Comparison of ENCODE assay signal across 13 cellular contexts in genomic region chr18:3059272-3059671, GRCh38. TPM values are rescaled to one million over a fixed set of nuclear protein-coding genes. Genes with fewer than 3 reads are reported as not detected.
A peak's percentile ranks its signal among the peaks of the same experiment; 100 is the strongest.
DNase-seq lines count a peak whose midpoint lies in the region; ATAC-seq, FAIRE-seq and TF ChIP-seq lines count a peak whose summit lies in the region.
"Had no signal": no experiment of that assay in that cellular context is flagged by ENCODE, and none has a peak within 500 bp of the region (broad histone marks: within the 10 kb centered on the region; RNA-seq: fewer than 3 reads in every experiment).

No MANE protein-coding gene starts in this region.

- no peaks in the 10 kb centered on the region for H3K27me3 ChIP-seq in liver (ENCODE audit: control insufficient read depth in 4 of 4, insufficient read depth in 4 of 4, low read length in 3 of 4)
- H3K27me3 ChIP-seq in thymus (ENCODE audit: control insufficient read depth, insufficient read depth), result no peaks in the 10 kb centered on the region
- H3K27me3 ChIP-seq in heart left ventricle, result no peaks in the 10 kb centered on the region
- H3K27me3 ChIP-seq: testis had no signal

- no peak for TF ChIP-seq RAD21 in liver (IDR thresholded peaks at IDR 0.05)

- H3K27ac ChIP-seq in liver (ENCODE audit: low read depth in 1 of 2, low read length in 2 of 2) (no peak overlapping the region), thymus (ENCODE audit: low read depth) (peak overlapping the region; percentile 77), heart left ventricle (peak overlapping the region in 5 of 12 donors; percentile 31 to 84 (median 53))

- intact Hi-C loops in heart left ventricle (cut with DNase I), result loop anchor here in 1 of 10 donors (5.0 kb wide), 1 partner anchor 42 kb away; no protein-coding TSS in a partner anchor

- no peak for FAIRE-seq in D721Med (lab: Jason Lieb, UNC)

- CTCF ChIA-PET in activated CD8-positive, alpha-beta T cell treated with anti-CD3 and anti-CD28 coated beads, Interleukin-2, amount 10 ng/mL, durations not matched to agents 7 days and 5 days (lab: Charles Lee), result interaction anchor here (1.0 to 9.7 kb wide), 7 partner anchors 9 to 77 kb away, joined by 3 to 311 read pairs (median 60); no protein-coding TSS in a partner anchor

- no peak overlapping the region for H3K4me3 Mint-ChIP-seq in activated CD8-positive, alpha-beta T cell treated with anti-CD3 and anti-CD28 coated beads, Interleukin-2, amount 10 ng/mL, durations not matched to agents 7 days and 5 days

- no peak overlapping the region for H3K4me3 ChIP-seq in liver (ENCODE audit: low read depth in 1 of 3, low read length in 3 of 3)
- no peak overlapping the region for H3K4me3 ChIP-seq in thymus (ENCODE audit: low read length)
- H3K4me3 ChIP-seq in heart left ventricle, result no peak overlapping the region
- H3K4me3 ChIP-seq: smooth muscle cell, testis had no signal

- H3K27ac Mint-ChIP-seq in activated CD8-positive, alpha-beta T cell treated with anti-CD3 and anti-CD28 coated beads, Interleukin-2, amount 10 ng/mL, durations not matched to agents 7 days and 5 days, result peak overlapping the region; percentile 78

- H3K4me1 ChIP-seq in liver (ENCODE audit: control insufficient read depth in 4 of 4, insufficient read depth in 4 of 4, low read length in 3 of 4) (peaks cover 4 to 10% (median 9%) of the 10 kb centered on the region in 4 donors), thymus (ENCODE audit: control insufficient read depth, insufficient read depth, low read length) (peaks cover 4% of the 10 kb centered on the region), heart left ventricle (peaks cover 0 to 34% (median 13%) of the 10 kb centered on the region in 12 donors)

- WGBS in liver, result 66% methylated on average over 3 of the region's 3 CpGs
- WGBS in thymus, result 34% methylated on average over 3 of the region's 3 CpGs
- WGBS in heart left ventricle, 4 donors, result 53 to 64% (median 57%) methylated on average over 3 of the region's 3 CpGs

- H3K36me3 ChIP-seq in liver (ENCODE audit: control insufficient read depth in 4 of 4, insufficient read depth in 3 of 4, low read depth in 1 of 4, low read length in 3 of 4) (no peaks in the 10 kb centered on the region), thymus (ENCODE audit: control insufficient read depth, insufficient read depth) (no peaks in the 10 kb centered on the region), heart left ventricle (no peaks in the 10 kb centered on the region)

- H3K9me3 ChIP-seq in liver (ENCODE audit: control insufficient read depth in 4 of 4, low read length in 3 of 4) (no peaks in the 10 kb centered on the region), thymus (ENCODE audit: control insufficient read depth) (no peaks in the 10 kb centered on the region), heart left ventricle (no peaks in the 10 kb centered on the region)
- H3K9me3 ChIP-seq: testis had no signal

- peaks cover 64% of the 10 kb centered on the region for H3K4me1 Mint-ChIP-seq in activated CD8-positive, alpha-beta T cell treated with anti-CD3 and anti-CD28 coated beads, Interleukin-2, amount 10 ng/mL, durations not matched to agents 7 days and 5 days (ENCODE audit: low read depth)

- H3K27me3 Mint-ChIP-seq in activated CD8-positive, alpha-beta T cell treated with anti-CD3 and anti-CD28 coated beads, Interleukin-2, amount 10 ng/mL, durations not matched to agents 7 days and 5 days (ENCODE audit: low read depth), result no peaks in the 10 kb centered on the region

- peak; percentile 7 for DNase-seq in activated CD8-positive, alpha-beta memory T cell treated with anti-CD3 and anti-CD28 coated beads, Interleukin-2, amount 50 U/mL, for 48 hours
- no peak for DNase-seq in activated CD8-positive, alpha-beta memory T cell treated with anti-CD3 and anti-CD28 coated beads, Interleukin-2, amount 50 U/mL, for 4 hours
- no peak for DNase-seq in activated CD8-positive, alpha-beta T cell treated with anti-CD3 and anti-CD28 coated beads, Interleukin-2, amount 10 ng/mL, durations not matched to agents 7 days and 5 days
- DNase-seq in D721Med (ENCODE audit: insufficient read length, low spot score) (no peak), heart left ventricle (no peak)
- DNase-seq: left cardiac atrium, NCI-H1417 treated with DMSO at 0.1 percent for 48 hours, testis had no signal

- peaks cover 2% of the 10 kb centered on the region for H3K36me3 Mint-ChIP-seq in activated CD8-positive, alpha-beta T cell treated with anti-CD3 and anti-CD28 coated beads, Interleukin-2, amount 10 ng/mL, durations not matched to agents 7 days and 5 days (ENCODE audit: low read depth)

- TF ChIP-seq CTCF in liver (IDR thresholded peaks at IDR 0.05; ENCODE audit: low read depth, low read length, missing input control), result no peak
- TF ChIP-seq CTCF in D721Med (IDR thresholded peaks at IDR 0.05; ENCODE audit: insufficient read depth, missing control alignments), result no peak
- TF ChIP-seq CTCF in heart left ventricle (IDR thresholded peaks at IDR 0.05), result no peak

- peak; percentile 17 for ATAC-seq in activated CD8-positive, alpha-beta T cell treated with anti-CD3 and anti-CD28 coated beads, Interleukin-2, amount 10 ng/mL, durations not matched to agents 7 days and 5 days
- ATAC-seq in GM18909 (IDR thresholded peaks at IDR 0.05; ENCODE audit: poor library complexity, unreplicated experiment) (no peak), heart left ventricle (no peak)
- ATAC-seq: activated CD4-positive, CD25-positive, alpha-beta regulatory T cell treated with anti-CD3 and anti-CD28 coated beads, Interleukin-2, amount 50 U/mL, for 24 hours; left cardiac atrium had no signal

- no peak for TF ChIP-seq POLR2A in heart left ventricle (IDR thresholded peaks at IDR 0.05)

- H3K9ac ChIP-seq in liver (ENCODE audit: low read depth in 1 of 2, low read length in 2 of 2), result peak overlapping the region in 1 of 2 donors; percentile 36

- H3K9me3 Mint-ChIP-seq in activated CD8-positive, alpha-beta T cell treated with anti-CD3 and anti-CD28 coated beads, Interleukin-2, amount 10 ng/mL, durations not matched to agents 7 days and 5 days (ENCODE audit: insufficient read depth), result no peaks in the 10 kb centered on the region

- POLR2A ChIA-PET in activated CD8-positive, alpha-beta T cell treated with anti-CD3 and anti-CD28 coated beads, Interleukin-2, amount 10 ng/mL, durations not matched to agents 7 days and 5 days (lab: Charles Lee), result interaction anchor here (1.0 to 5.2 kb wide), 4 partner anchors 46 to 535 kb away, joined by 4 to 49 read pairs (median 20); partner anchors contain the start of genes LPIN2 and MYL12A

TF ChIP-seq in liver, 16 proteins besides CTCF, POLR2A, EP300 and RAD21:
- TF ChIP-seq SP1 (IDR thresholded peaks at IDR 0.05) (peak; percentile 26), ATF3 (IDR thresholded peaks at IDR 0.05) (no peak), YY1 (IDR thresholded peaks at IDR 0.05) (no peak)

RNA-seq across cellular contexts. Expression of gene LPIN2, which starts 46.3 kb away (rescaled TPM):
- 10 to 100 TPM; 77.5 TPM for total RNA-seq in activated CD8-positive, alpha-beta T cell treated with anti-CD3 and anti-CD28 coated beads, Interleukin-2, amount 10 ng/mL, durations not matched to agents 7 days and 5 days
- 100 to 1,000 TPM; 142 to 284 TPM for total RNA-seq in liver
- polyA plus RNA-seq in liver, result 10 to 100 TPM; 58.6 to 63.3 TPM
- polyA plus RNA-seq in thymus, result 11.1 TPM
- total RNA-seq in heart left ventricle, result 10 to 100 TPM in 6 of 9 donors, 1 to 10 TPM in 3; 6.1 to 21.6 (median 10.9) TPM
- polyA plus RNA-seq in heart left ventricle, result 10 to 100 TPM in 1 of 2 donors, 1 to 10 TPM in 1; 1.9 to 12.8 TPM
